Comparison of ENCODE assay signal across 22 cellular contexts in genomic region chr4:26520728-26521442, GRCh38. TPM values are rescaled to one million over a fixed set of nuclear protein-coding genes. Genes with fewer than 3 reads are reported as not detected.
DNase-seq lines count a peak whose midpoint lies in the region; ATAC-seq and TF ChIP-seq lines count a peak whose summit lies in the region.
"Had no signal": no experiment of that assay in that cellular context is flagged by ENCODE, and none has a peak within 500 bp of the region (broad histone marks: within the 10 kb centered on the region; RNA-seq: fewer than 3 reads in every experiment).

No MANE protein-coding gene starts in this region.

- H3K4me1 ChIP-seq in BE2C, result no peaks in the 10 kb centered on the region; the same call in none of the 2 replicates
- H3K4me1 ChIP-seq in mesodermal cell (ENCODE audit: control insufficient read depth, insufficient read depth, low read length, poor library complexity, severe bottlenecking), result peaks cover 8% of the 10 kb centered on the region

- TF ChIP-seq CTCF in BE2C (IDR thresholded peaks at IDR 0.05; ENCODE audit: low read depth, low read length), result no peak

- 81 to 88% methylated on average over 6 of the region's 7 CpGs for WGBS in mesodermal cell (ENCODE audit: insufficient coverage in 2 of 2), 2 experiments

- no peak for ATAC-seq in GM19452 (IDR thresholded peaks at IDR 0.05; ENCODE audit: unreplicated experiment)
- ATAC-seq in GM21447 (IDR thresholded peaks at IDR 0.05; ENCODE audit: unreplicated experiment), result no peak
- no peak for ATAC-seq in HG03342 (IDR thresholded peaks at IDR 0.05; ENCODE audit: unreplicated experiment)

- H3K4me3 ChIP-seq in BE2C (ENCODE audit: low read depth, low read length) (no peak overlapping the region), mesodermal cell (ENCODE audit: extremely low read depth, insufficient read depth, low read length, poor library complexity, severe bottlenecking) (no peak overlapping the region)
- H3K4me3 ChIP-seq: SK-N-MC had no signal

- no peak overlapping the region for H3K27ac ChIP-seq in epithelial cell of prostate
- H3K27ac ChIP-seq in mesodermal cell (ENCODE audit: low read depth, low read length, severe bottlenecking), result peak overlapping the region; percentile 4
- H3K27ac ChIP-seq: HL-60, SK-N-MC had no signal

- DNase-seq in BE2C (peak; percentile 35), M059J (ENCODE audit: low read depth) (peak; percentile 26), epithelial cell of prostate (ENCODE audit: low read depth, low spot score) (peak; percentile 29)
- no peak for DNase-seq in activated CD4-positive, alpha-beta T cell treated with anti-CD3 and anti-CD28 coated beads, Interleukin-2, amount 50 U/mL, for 48 hours
- DNase-seq: 8988T; GF-D8; HFFc6; Kasumi-1; NCI-H1105; NCI-H2081; NCI-H748 treated with DMSO at 0.1 percent for 48 hours; NK-92 treated with Interleukin-12 subunit alpha and Interleukin-12 subunit beta, amount 100 ng/mL, for 24 hours; Right ventricle myocardium superior had no signal

- no peaks in the 10 kb centered on the region; the same call in 1 of the 2 replicates for H3K27me3 ChIP-seq in BE2C

- H3K36me3 ChIP-seq in BE2C (no peaks in the 10 kb centered on the region), mesodermal cell (ENCODE audit: control insufficient read depth, insufficient read depth, low read length) (no peaks in the 10 kb centered on the region)

- H3K9me3 ChIP-seq in BE2C, result no peaks in the 10 kb centered on the region
- H3K9me3 ChIP-seq in mesodermal cell (ENCODE audit: control insufficient read depth, low read length), result no peaks in the 10 kb centered on the region

RNA-seq across cellular contexts. Expression of gene CCKAR, which starts 30.6 kb away (rescaled TPM):
- not detected for polyA plus RNA-seq in BE2C (2012; ENCODE audit: insufficient read depth, insufficient read length, low read depth)
- total RNA-seq in M059J (2014; rRNA removed; shearing (Covaris generic)), result 26.1 and 35.7 TPM in 2 replicates
- not detected for polyA plus RNA-seq in mesodermal cell (2013, experiment 1 of 2)
- polyA plus RNA-seq in mesodermal cell (2013, experiment 2 of 2), result 0.15 TPM
- total RNA-seq: HFFc6, HT1080, NCI-H460, OCI-LY7, Right ventricle myocardium superior had no signal

Comparison
In these comparisons a context has a peak if more than half of its experiments do, and no peak if none do; other contexts are left out.
1. DNase-seq: peak in BE2C (single experiment), M059J (single experiment) and epithelial cell of prostate (single experiment); none in activated CD4-positive, alpha-beta T cell treated with anti-CD3 and anti-CD28 coated beads, Interleukin-2, amount 50 U/mL, for 48 hours (0 of 2).